32 cellular contexts compared by ENCODE assay signal in genomic region chrX:110748256-110748811, GRCh38. TPM values are rescaled to one million over a fixed set of nuclear protein-coding genes. Genes with fewer than 3 reads are reported as not detected.
DNase-seq lines count a peak whose midpoint lies in the region; ATAC-seq and TF ChIP-seq lines count a peak whose summit lies in the region.
"Had no signal": no experiment of that assay in that cellular context is flagged by ENCODE, and none has a peak within 500 bp of the region (broad histone marks: within the 10 kb centered on the region; RNA-seq: fewer than 3 reads in every experiment).

No MANE protein-coding gene starts in this region.

- H3K9me3 Mint-ChIP-seq in dendritic cell treated with granulocyte-macrophage colony-stimulating factor and Interleukin-4, amounts not matched to agents 40 ng/mL and 50 ng/mL, for 4 days: no peaks in the 10 kb centered on the region
- H3K9me3 Mint-ChIP-seq: activated naive CD4-positive, alpha-beta T cell treated with anti-CD3 and anti-CD28 coated beads, Interleukin-2, amount 50 U/mL, for 24 hours; activated T-helper 2 cell treated with anti-CD3 and anti-CD28 coated beads, Interferon-gamma antibody, Interleukin-2, Interleukin-4, amounts not matched to agents 10 μg/mL and 5 μg/mL and 100 μg/mL, durations not matched to agents 14 hours and 24 hours and 36 hours; GM23338; naive thymus-derived CD8-positive, alpha-beta T cell; type B pancreatic cell had no signal

- no peak for TF ChIP-seq CTCF in gastrocnemius medialis (IDR thresholded peaks at IDR 0.05 in 4 of 5, conservative IDR thresholded peaks at IDR 0.05 in 1 of 5)
- TF ChIP-seq CTCF in left ventricle myocardium inferior (IDR thresholded peaks at IDR 0.05; ENCODE audit: borderline replicate concordance): no peak

- no peak overlapping the region for H3K4me3 Mint-ChIP-seq in dendritic cell treated with granulocyte-macrophage colony-stimulating factor and Interleukin-4, amounts not matched to agents 40 ng/mL and 50 ng/mL, for 4 days
- H3K4me3 Mint-ChIP-seq: activated CD4-positive, alpha-beta T cell treated with anti-CD3 and anti-CD28 coated beads for 36 hours; activated CD8-positive, alpha-beta T cell treated with anti-CD3 and anti-CD28 coated beads, Interleukin-2, amount 10 ng/mL, durations not matched to agents 7 days and 5 days; activated naive CD4-positive, alpha-beta T cell treated with anti-CD3 and anti-CD28 coated beads, Interleukin-2, amount 50 U/mL, for 24 hours; GM23338; naive thymus-derived CD8-positive, alpha-beta T cell; type B pancreatic cell had no signal

- H3K27me3 ChIP-seq in gastrocnemius medialis (peaks cover 0 to 7% (median 0%) of the 10 kb centered on the region in 3 donors), left ventricle myocardium inferior (ENCODE audit: low read depth) (no peaks in the 10 kb centered on the region)
- H3K27me3 ChIP-seq: hepatocyte, MG63 had no signal

- in situ Hi-C loops in gastrocnemius medialis (cut with MboI; ENCODE audit: low sequenced_read_pairs in 4 of 4): no loop called here

- intact Hi-C loops in dendritic cell treated with granulocyte-macrophage colony-stimulating factor and Interleukin-4, amounts not matched to agents 40 ng/mL and 50 ng/mL, for 4 days (cut with micrococcal nuclease): no loop called here
- intact Hi-C loops in gastrocnemius medialis (cut with DNase I; ENCODE audit: low total_unique reads) (no loop called here), left ventricle myocardium inferior (cut with micrococcal nuclease) (no loop called here)

- H3K4me1 Mint-ChIP-seq in dendritic cell treated with granulocyte-macrophage colony-stimulating factor and Interleukin-4, amounts not matched to agents 40 ng/mL and 50 ng/mL, for 4 days (ENCODE audit: low read depth): peaks cover 8% of the 10 kb centered on the region
- H3K4me1 Mint-ChIP-seq: activated CD4-positive, alpha-beta T cell treated with anti-CD3 and anti-CD28 coated beads for 36 hours; activated naive CD4-positive, alpha-beta T cell treated with anti-CD3 and anti-CD28 coated beads, Interleukin-2, amount 50 U/mL, for 24 hours; naive thymus-derived CD8-positive, alpha-beta T cell had no signal

- no peaks in the 10 kb centered on the region for H3K9me3 ChIP-seq in gastrocnemius medialis
- no peaks in the 10 kb centered on the region for H3K9me3 ChIP-seq in left ventricle myocardium inferior (replicated peaks)
- H3K9me3 ChIP-seq: lower lobe of right lung, MG63, SK-N-SH had no signal

- H3K36me3 Mint-ChIP-seq in dendritic cell treated with granulocyte-macrophage colony-stimulating factor and Interleukin-4, amounts not matched to agents 40 ng/mL and 50 ng/mL, for 4 days (ENCODE audit: low read depth): no peaks in the 10 kb centered on the region
- H3K36me3 Mint-ChIP-seq: activated naive CD4-positive, alpha-beta T cell treated with anti-CD3 and anti-CD28 coated beads, Interleukin-2, amount 50 U/mL, for 24 hours; naive thymus-derived CD8-positive, alpha-beta T cell; type B pancreatic cell had no signal

- H3K36me3 ChIP-seq in gastrocnemius medialis (no peaks in the 10 kb centered on the region), left ventricle myocardium inferior (no peaks in the 10 kb centered on the region)
- H3K36me3 ChIP-seq: lower lobe of right lung had no signal

- H3K4me1 ChIP-seq in gastrocnemius medialis: no peaks in the 10 kb centered on the region
- no peaks in the 10 kb centered on the region for H3K4me1 ChIP-seq in left ventricle myocardium inferior
- H3K4me1 ChIP-seq: lower lobe of right lung had no signal

- no peak for ATAC-seq in gastrocnemius medialis
- no peak for ATAC-seq in GM18517 (IDR thresholded peaks at IDR 0.05; ENCODE audit: unreplicated experiment)
- ATAC-seq: activated CD4-positive, alpha-beta T cell treated with anti-CD3 and anti-CD28 coated beads for 36 hours; activated CD8-positive, alpha-beta T cell treated with anti-CD3 and anti-CD28 coated beads, Interleukin-2, amount 10 ng/mL, durations not matched to agents 7 days and 5 days; GM23338; lower lobe of right lung; naive thymus-derived CD8-positive, alpha-beta T cell had no signal

- DNase-seq in SIG-M5 treated with dmso at 0.1 percent for 504 hours (lab: John Stamatoyannopoulos, UW; ENCODE audit: unreplicated experiment) (peak; percentile 15), SIG-M5 (lab: John Stamatoyannopoulos, UW) (no peak), NOMO-1 treated with dmso at 0.1 percent for 144 hours (lab: John Stamatoyannopoulos, UW; ENCODE audit: unreplicated experiment) (peak; percentile 29), ecto neural progenitor cell (ENCODE audit: low spot score) (no peak), gastrocnemius medialis (no peak), left ventricle myocardium inferior (no peak)
- DNase-seq: activated CD4-positive, alpha-beta T cell treated with anti-CD3 and anti-CD28 coated beads for 36 hours; activated CD8-positive, alpha-beta T cell treated with anti-CD3 and anti-CD28 coated beads, Interleukin-2, amount 10 ng/mL, durations not matched to agents 7 days and 5 days; amniotic stem cell; C1 segment of cervical spinal cord; COR-L47; kidney glomerular epithelial cell; lower lobe of right lung; MG63; naive thymus-derived CD8-positive, alpha-beta T cell; NCI-H146; NCI-H2107; NCI-H345; SK-N-SH; stimulated activated CD4-positive, alpha-beta T cell treated with anti-CD3 and anti-CD28 coated beads, Interleukin-15, amount 100 ng/mL, for 24 hours; stimulated activated CD4-positive, alpha-beta T cell treated with anti-CD3 and anti-CD28 coated beads, Interleukin-4, amount 100 ng/mL, for 4 hours had no signal

- H3K27ac ChIP-seq in gastrocnemius medialis (no peak overlapping the region), left ventricle myocardium inferior (replicated peaks) (no peak overlapping the region)
- H3K27ac ChIP-seq: 22Rv1, hepatocyte, lower lobe of right lung had no signal

- peak overlapping the region; percentile 25 for H3K27ac Mint-ChIP-seq in dendritic cell treated with granulocyte-macrophage colony-stimulating factor and Interleukin-4, amounts not matched to agents 40 ng/mL and 50 ng/mL, for 4 days
- H3K27ac Mint-ChIP-seq: activated CD4-positive, alpha-beta T cell treated with anti-CD3 and anti-CD28 coated beads for 36 hours; activated CD8-positive, alpha-beta T cell treated with anti-CD3 and anti-CD28 coated beads, Interleukin-2, amount 10 ng/mL, durations not matched to agents 7 days and 5 days; activated naive CD4-positive, alpha-beta T cell treated with anti-CD3 and anti-CD28 coated beads, Interleukin-2, amount 50 U/mL, for 24 hours; activated T-helper 2 cell treated with anti-CD3 and anti-CD28 coated beads, Interferon-gamma antibody, Interleukin-2, Interleukin-4, amounts not matched to agents 10 μg/mL and 5 μg/mL and 100 μg/mL, durations not matched to agents 14 hours and 24 hours and 36 hours; GM23338; naive thymus-derived CD8-positive, alpha-beta T cell; type B pancreatic cell had no signal

- no peak for TF ChIP-seq POLR2A in gastrocnemius medialis (IDR thresholded peaks at IDR 0.05)

- H3K27me3 Mint-ChIP-seq in dendritic cell treated with granulocyte-macrophage colony-stimulating factor and Interleukin-4, amounts not matched to agents 40 ng/mL and 50 ng/mL, for 4 days: no peaks in the 10 kb centered on the region
- H3K27me3 Mint-ChIP-seq: type B pancreatic cell had no signal

- H3K4me3 ChIP-seq in gastrocnemius medialis (no peak overlapping the region), left ventricle myocardium inferior (no peak overlapping the region)
- H3K4me3 ChIP-seq: GM23338, hepatocyte, lower lobe of right lung, MG63 had no signal

RNA-seq across cellular contexts. Expression of gene CHRDL1, which starts 47.3 kb away (rescaled TPM):
- 1 to 10 TPM; 2.7 to 5.5 (median 3.0) TPM for total RNA-seq in gastrocnemius medialis
- total RNA-seq in left ventricle myocardium inferior: 3.7 TPM
- total RNA-seq: activated CD4-positive, alpha-beta T cell treated with anti-CD3 and anti-CD28 coated beads for 36 hours; activated CD8-positive, alpha-beta T cell treated with anti-CD3 and anti-CD28 coated beads, Interleukin-2, amount 10 ng/mL, durations not matched to agents 7 days and 5 days; activated T-helper 2 cell treated with anti-CD3 and anti-CD28 coated beads, Interferon-gamma antibody, Interleukin-2, Interleukin-4, amounts not matched to agents 10 μg/mL and 5 μg/mL and 100 μg/mL, durations not matched to agents 14 hours and 24 hours and 36 hours; HT-29; naive thymus-derived CD8-positive, alpha-beta T cell; OCI-LY7; T-helper 2 cell treated with Interferon-gamma antibody and Interleukin-4, amounts not matched to agents 100 ng/mL and 5 ng/mL, for 36 hours had no signal

Comparison
In these comparisons a context has a peak if more than half of its experiments do, and no peak if none do; other contexts are left out.
1. DNase-seq: peak in SIG-M5 treated with dmso at 0.1 percent for 504 hours (single experiment) and NOMO-1 treated with dmso at 0.1 percent for 144 hours (single experiment); none in SIG-M5 (single experiment), ecto neural progenitor cell (single experiment), gastrocnemius medialis (0 of 2) and left ventricle myocardium inferior (single experiment).